Comparison of ENCODE assay signal across 3 cellular contexts in the genomic region with DNA sequence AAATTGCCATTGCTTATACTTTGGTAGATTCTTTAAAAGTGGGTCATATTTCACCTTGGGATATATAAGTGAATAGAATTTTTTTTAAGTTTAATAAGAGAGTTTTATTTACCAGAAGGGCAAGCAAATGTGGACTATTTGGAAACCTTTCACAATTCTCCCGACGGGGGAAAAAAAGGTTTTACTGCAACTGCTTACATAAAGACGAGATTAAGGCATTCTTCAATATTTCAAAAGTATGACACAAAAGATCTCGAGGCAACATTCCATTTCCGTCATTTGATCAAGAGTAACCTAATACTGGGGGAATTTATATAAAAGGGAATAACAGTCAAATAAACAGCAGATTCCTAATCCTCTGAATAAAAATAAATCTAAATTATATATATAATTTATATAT.
"Had no signal": no experiment of that assay in that cellular context is flagged by ENCODE, and none has a peak within 500 bp of the region (broad histone marks: within the 10 kb centered on the region; RNA-seq: fewer than 3 reads in every experiment).

No MANE protein-coding gene starts in this region.

- H3K4me3 ChIP-seq: GM12878 had no signal

- DNase-seq: GDM1, GF-D8 had no signal
